19 cellular contexts compared by ENCODE assay signal in genomic region chr18:62438876-62439275, GRCh38.
"Had no signal": no experiment of that assay in that cellular context is flagged by ENCODE, and none has a peak within 500 bp of the region (broad histone marks: within the 10 kb centered on the region; RNA-seq: fewer than 3 reads in every experiment).

No MANE protein-coding gene starts in this region.

- H3K27ac Mint-ChIP-seq: effector memory CD8-positive, alpha-beta T cell; immature natural killer cell; naive thymus-derived CD8-positive, alpha-beta T cell; stimulated activated memory B cell treated with anti-CD40 and anti-IgM and Interleukin-4, amounts not matched to agents 10 μg/mL and 1 μg/mL and 100 μg/mL, for 72 hours; stimulated activated naive CD8-positive, alpha-beta T cell treated with anti-CD3 and anti-CD28 coated beads, Interleukin-15, Interleukin-2, amounts not matched to agents 100 ng/mL and 50 ng/mL, for 24 hours had no signal

- DNase-seq: cerebellar nuclear complex; effector memory CD8-positive, alpha-beta T cell; glutamatergic neuron; immature natural killer cell; left cardiac atrium; mammary epithelial cell; naive thymus-derived CD8-positive, alpha-beta T cell; posterior cingulate gyrus; right cardiac atrium; stimulated activated CD4-positive, alpha-beta T cell treated with anti-CD3 and anti-CD28 coated beads, Interleukin-1b, Interleukin-23, amount 100 ng/mL, for 48 hours; stimulated activated CD4-positive, alpha-beta T cell treated with anti-CD3 and anti-CD28 coated beads, Interleukin-4, amount 100 ng/mL, for 24 hours; trophoblast cell had no signal

- H3K36me3 ChIP-seq: esophagus muscularis mucosa, gastroesophageal sphincter, neutrophil, thoracic aorta had no signal

- H3K4me1 Mint-ChIP-seq: immature natural killer cell; naive thymus-derived CD8-positive, alpha-beta T cell; stimulated activated memory B cell treated with anti-CD40 and anti-IgM and Interleukin-4, amounts not matched to agents 10 μg/mL and 1 μg/mL and 100 μg/mL, for 72 hours had no signal

- H3K9me3 Mint-ChIP-seq: dendritic cell treated with granulocyte-macrophage colony-stimulating factor and Interleukin-4, amounts not matched to agents 40 ng/mL and 50 ng/mL, for 4 days; effector memory CD8-positive, alpha-beta T cell; immature natural killer cell; naive thymus-derived CD8-positive, alpha-beta T cell; stimulated activated memory B cell treated with anti-CD40 and anti-IgM and Interleukin-4, amounts not matched to agents 10 μg/mL and 1 μg/mL and 100 μg/mL, for 72 hours; stimulated activated naive CD8-positive, alpha-beta T cell treated with anti-CD3 and anti-CD28 coated beads, Interleukin-15, Interleukin-2, amounts not matched to agents 100 ng/mL and 50 ng/mL, for 24 hours had no signal

- H3K27me3 ChIP-seq: esophagus muscularis mucosa, gastroesophageal sphincter had no signal

- H3K36me3 Mint-ChIP-seq: immature natural killer cell; naive thymus-derived CD8-positive, alpha-beta T cell; stimulated activated memory B cell treated with anti-CD40 and anti-IgM and Interleukin-4, amounts not matched to agents 10 μg/mL and 1 μg/mL and 100 μg/mL, for 72 hours had no signal

- H3K27ac ChIP-seq: neutrophil had no signal

- ATAC-seq: effector memory CD8-positive, alpha-beta T cell; gastroesophageal sphincter; left cardiac atrium; naive thymus-derived CD8-positive, alpha-beta T cell; stimulated activated memory B cell treated with anti-CD40 and anti-IgM and Interleukin-4, amounts not matched to agents 10 μg/mL and 1 μg/mL and 100 μg/mL, for 72 hours had no signal

- H3K4me3 ChIP-seq: esophagus muscularis mucosa, gastroesophageal sphincter, thoracic aorta had no signal

- H3K9me3 ChIP-seq: esophagus muscularis mucosa, gastroesophageal sphincter, neutrophil, thoracic aorta had no signal

- H3K4me3 Mint-ChIP-seq: dendritic cell treated with granulocyte-macrophage colony-stimulating factor and Interleukin-4, amounts not matched to agents 40 ng/mL and 50 ng/mL, for 4 days; effector memory CD8-positive, alpha-beta T cell; immature natural killer cell; naive thymus-derived CD8-positive, alpha-beta T cell; stimulated activated memory B cell treated with anti-CD40 and anti-IgM and Interleukin-4, amounts not matched to agents 10 μg/mL and 1 μg/mL and 100 μg/mL, for 72 hours; stimulated activated naive CD8-positive, alpha-beta T cell treated with anti-CD3 and anti-CD28 coated beads, Interleukin-15, Interleukin-2, amounts not matched to agents 100 ng/mL and 50 ng/mL, for 24 hours had no signal
